In the genomic region with DNA sequence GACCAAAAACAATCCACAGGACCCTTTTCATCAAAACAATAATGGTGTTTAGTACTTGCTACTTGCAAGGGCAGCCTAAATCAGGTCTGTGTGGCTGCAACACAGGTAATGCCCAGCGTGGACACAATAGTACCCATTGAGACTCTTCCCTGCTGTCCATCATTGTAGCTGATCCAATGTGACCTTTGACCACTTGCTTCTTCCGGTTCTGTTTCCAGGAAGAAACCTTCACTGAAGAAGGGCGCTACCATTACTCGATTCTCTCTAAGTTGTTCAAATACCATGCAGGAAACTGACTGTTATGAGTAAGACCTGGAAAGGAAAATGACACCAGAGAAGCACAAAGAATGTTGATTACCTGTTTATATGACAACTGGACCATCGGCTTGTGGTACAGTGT, we compare ENCODE assay signal across 1 cellular context.
TF ChIP-seq lines count a peak whose summit lies in the region.

No MANE protein-coding gene starts in this region.

TF ChIP-seq in GM23338, 12 proteins besides CTCF, POLR2A, EP300 and RAD21 (continued from another document):
- TF ChIP-seq ZNF114 (CRISPR knock-in tag; IDR thresholded peaks at IDR 0.05) = no peak
- TF ChIP-seq, protein P1, sequence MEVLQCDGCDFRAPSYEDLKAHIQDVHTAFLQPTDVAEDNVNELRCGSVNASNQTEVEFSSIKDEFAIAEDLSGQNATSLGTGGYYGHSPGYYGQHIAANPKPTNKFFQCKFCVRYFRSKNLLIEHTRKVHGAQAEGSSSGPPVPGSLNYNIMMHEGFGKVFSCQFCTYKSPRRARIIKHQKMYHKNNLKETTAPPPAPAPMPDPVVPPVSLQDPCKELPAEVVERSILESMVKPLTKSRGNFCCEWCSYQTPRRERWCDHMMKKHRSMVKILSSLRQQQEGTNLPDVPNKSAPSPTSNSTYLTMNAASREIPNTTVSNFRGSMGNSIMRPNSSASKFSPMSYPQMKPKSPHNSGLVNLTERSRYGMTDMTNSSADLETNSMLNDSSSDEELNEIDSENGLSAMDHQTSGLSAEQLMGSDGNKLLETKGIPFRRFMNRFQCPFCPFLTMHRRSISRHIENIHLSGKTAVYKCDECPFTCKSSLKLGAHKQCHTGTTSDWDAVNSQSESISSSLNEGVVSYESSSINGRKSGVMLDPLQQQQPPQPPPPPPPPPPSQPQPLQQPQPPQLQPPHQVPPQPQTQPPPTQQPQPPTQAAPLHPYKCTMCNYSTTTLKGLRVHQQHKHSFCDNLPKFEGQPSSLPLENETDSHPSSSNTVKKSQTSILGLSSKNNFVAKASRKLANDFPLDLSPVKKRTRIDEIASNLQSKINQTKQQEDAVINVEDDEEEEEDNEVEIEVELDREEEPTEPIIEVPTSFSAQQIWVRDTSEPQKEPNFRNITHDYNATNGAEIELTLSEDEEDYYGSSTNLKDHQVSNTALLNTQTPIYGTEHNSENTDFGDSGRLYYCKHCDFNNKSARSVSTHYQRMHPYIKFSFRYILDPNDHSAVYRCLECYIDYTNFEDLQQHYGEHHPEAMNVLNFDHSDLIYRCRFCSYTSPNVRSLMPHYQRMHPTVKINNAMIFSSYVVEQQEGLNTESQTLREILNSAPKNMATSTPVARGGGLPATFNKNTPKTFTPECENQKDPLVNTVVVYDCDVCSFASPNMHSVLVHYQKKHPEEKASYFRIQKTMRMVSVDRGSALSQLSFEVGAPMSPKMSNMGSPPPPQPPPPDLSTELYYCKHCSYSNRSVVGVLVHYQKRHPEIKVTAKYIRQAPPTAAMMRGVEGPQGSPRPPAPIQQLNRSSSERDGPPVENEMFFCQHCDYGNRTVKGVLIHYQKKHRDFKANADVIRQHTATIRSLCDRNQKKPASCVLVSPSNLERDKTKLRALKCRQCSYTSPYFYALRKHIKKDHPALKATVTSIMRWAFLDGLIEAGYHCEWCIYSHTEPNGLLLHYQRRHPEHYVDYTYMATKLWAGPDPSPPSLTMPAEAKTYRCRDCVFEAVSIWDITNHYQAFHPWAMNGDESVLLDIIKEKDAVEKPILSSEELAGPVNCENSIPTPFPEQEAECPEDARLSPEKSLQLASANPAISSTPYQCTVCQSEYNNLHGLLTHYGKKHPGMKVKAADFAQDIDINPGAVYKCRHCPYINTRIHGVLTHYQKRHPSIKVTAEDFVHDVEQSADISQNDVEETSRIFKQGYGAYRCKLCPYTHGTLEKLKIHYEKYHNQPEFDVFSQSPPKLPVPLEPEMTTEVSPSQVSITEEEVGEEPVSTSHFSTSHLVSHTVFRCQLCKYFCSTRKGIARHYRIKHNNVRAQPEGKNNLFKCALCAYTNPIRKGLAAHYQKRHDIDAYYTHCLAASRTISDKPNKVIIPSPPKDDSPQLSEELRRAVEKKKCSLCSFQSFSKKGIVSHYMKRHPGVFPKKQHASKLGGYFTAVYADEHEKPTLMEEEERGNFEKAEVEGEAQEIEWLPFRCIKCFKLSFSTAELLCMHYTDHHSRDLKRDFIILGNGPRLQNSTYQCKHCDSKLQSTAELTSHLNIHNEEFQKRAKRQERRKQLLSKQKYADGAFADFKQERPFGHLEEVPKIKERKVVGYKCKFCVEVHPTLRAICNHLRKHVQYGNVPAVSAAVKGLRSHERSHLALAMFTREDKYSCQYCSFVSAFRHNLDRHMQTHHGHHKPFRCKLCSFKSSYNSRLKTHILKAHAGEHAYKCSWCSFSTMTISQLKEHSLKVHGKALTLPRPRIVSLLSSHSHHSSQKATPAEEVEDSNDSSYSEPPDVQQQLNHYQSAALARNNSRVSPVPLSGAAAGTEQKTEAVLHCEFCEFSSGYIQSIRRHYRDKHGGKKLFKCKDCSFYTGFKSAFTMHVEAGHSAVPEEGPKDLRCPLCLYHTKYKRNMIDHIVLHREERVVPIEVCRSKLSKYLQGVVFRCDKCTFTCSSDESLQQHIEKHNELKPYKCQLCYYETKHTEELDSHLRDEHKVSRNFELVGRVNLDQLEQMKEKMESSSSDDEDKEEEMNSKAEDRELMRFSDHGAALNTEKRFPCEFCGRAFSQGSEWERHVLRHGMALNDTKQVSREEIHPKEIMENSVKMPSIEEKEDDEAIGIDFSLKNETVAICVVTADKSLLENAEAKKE (CRISPR knock-in tag; IDR thresholded peaks at IDR 0.05) = no peak
- TF ChIP-seq CREB1 (CRISPR knock-in tag; IDR thresholded peaks at IDR 0.05; ENCODE audit: low read depth) = no peak
- TF ChIP-seq JUNB (IDR thresholded peaks at IDR 0.05; ENCODE audit: unreplicated experiment) = no peak
- no peak for TF ChIP-seq EZH2phosphoT487 (IDR thresholded peaks at IDR 0.05; ENCODE audit: unreplicated experiment)
- TF ChIP-seq, protein P2, sequence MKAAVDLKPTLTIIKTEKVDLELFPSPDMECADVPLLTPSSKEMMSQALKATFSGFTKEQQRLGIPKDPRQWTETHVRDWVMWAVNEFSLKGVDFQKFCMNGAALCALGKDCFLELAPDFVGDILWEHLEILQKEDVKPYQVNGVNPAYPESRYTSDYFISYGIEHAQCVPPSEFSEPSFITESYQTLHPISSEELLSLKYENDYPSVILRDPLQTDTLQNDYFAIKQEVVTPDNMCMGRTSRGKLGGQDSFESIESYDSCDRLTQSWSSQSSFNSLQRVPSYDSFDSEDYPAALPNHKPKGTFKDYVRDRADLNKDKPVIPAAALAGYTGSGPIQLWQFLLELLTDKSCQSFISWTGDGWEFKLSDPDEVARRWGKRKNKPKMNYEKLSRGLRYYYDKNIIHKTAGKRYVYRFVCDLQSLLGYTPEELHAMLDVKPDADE (IDR thresholded peaks at IDR 0.05) = no peak
